Comparison of ENCODE assay signal across 23 cellular contexts in genomic region chr14:60272177-60272576, GRCh38. TPM values are rescaled to one million over a fixed set of nuclear protein-coding genes. Genes with fewer than 3 reads are reported as not detected.
DNase-seq lines count a peak whose midpoint lies in the region; ATAC-seq, FAIRE-seq and TF ChIP-seq lines count a peak whose summit lies in the region.
"Had no signal": no experiment of that assay in that cellular context is flagged by ENCODE, and none has a peak within 500 bp of the region (broad histone marks: within the 10 kb centered on the region; RNA-seq: fewer than 3 reads in every experiment).

No MANE protein-coding gene starts in this region.

- no peaks in the 10 kb centered on the region for H3K9me3 Mint-ChIP-seq in activated CD4-positive, alpha-beta T cell treated with anti-CD3 and anti-CD28 coated beads for 36 hours (ENCODE audit: low read depth)
- H3K9me3 Mint-ChIP-seq in endodermal cell: no peaks in the 10 kb centered on the region
- H3K9me3 Mint-ChIP-seq: CD8-positive, alpha-beta memory T cell; GM23338 had no signal

- CTCF ChIA-PET in activated CD4-positive, alpha-beta T cell treated with anti-CD3 and anti-CD28 coated beads for 36 hours (lab: Charles Lee): interaction anchor here (0.8 to 0.9 kb wide), 2 partner anchors 14 to 19 kb away, joined by 3 read pairs; no protein-coding TSS in a partner anchor

- peaks cover 9% of the 10 kb centered on the region for H3K4me1 ChIP-seq in endodermal cell (ENCODE audit: control insufficient read depth, insufficient read depth, low read length)

- no peak overlapping the region for H3K9ac ChIP-seq in endodermal cell (ENCODE audit: extremely low read depth, low read length, poor library complexity, severe bottlenecking)
- H3K9ac ChIP-seq: BLaER1 had no signal

- no peak overlapping the region for H3K4me3 ChIP-seq in endodermal cell (ENCODE audit: low read length)
- H3K4me3 ChIP-seq: BLaER1, GM23338, SJSA1 had no signal

- peak; percentile 26 for TF ChIP-seq CTCF in endodermal cell (conservative IDR thresholded peaks at IDR 0.05)

- intact Hi-C loops in activated CD4-positive, alpha-beta T cell treated with anti-CD3 and anti-CD28 coated beads for 36 hours (cut with DNase I, micrococcal nuclease): no loop called here

- H3K27me3 Mint-ChIP-seq in activated CD4-positive, alpha-beta T cell treated with anti-CD3 and anti-CD28 coated beads for 36 hours: no peaks in the 10 kb centered on the region
- H3K27me3 Mint-ChIP-seq in endodermal cell (ENCODE audit: insufficient read depth): no peaks in the 10 kb centered on the region

- no peak overlapping the region for H3K4me3 Mint-ChIP-seq in activated CD4-positive, alpha-beta T cell treated with anti-CD3 and anti-CD28 coated beads for 36 hours
- H3K4me3 Mint-ChIP-seq in endodermal cell: no peak overlapping the region
- H3K4me3 Mint-ChIP-seq: GM23338 had no signal

- no peak overlapping the region for H3K27ac ChIP-seq in endodermal cell (ENCODE audit: low read depth, low read length)
- H3K27ac ChIP-seq: BLaER1, SJSA1 had no signal

- WGBS in endodermal cell (ENCODE audit: insufficient coverage in 1 of 2, insufficient read length in 1 of 2), 2 experiments: 86 to 93% methylated on average over 1 to 2 of the region's 2 CpGs

- peaks cover 14% of the 10 kb centered on the region for H3K36me3 Mint-ChIP-seq in activated CD4-positive, alpha-beta T cell treated with anti-CD3 and anti-CD28 coated beads for 36 hours (ENCODE audit: low read depth)
- H3K36me3 Mint-ChIP-seq in endodermal cell (ENCODE audit: low read depth): peaks cover 4% of the 10 kb centered on the region

- no peaks in the 10 kb centered on the region for H3K9me3 ChIP-seq in endodermal cell (ENCODE audit: control insufficient read depth, low read length)
- H3K9me3 ChIP-seq: SJSA1 had no signal

- H3K36me3 ChIP-seq in endodermal cell (ENCODE audit: control insufficient read depth, insufficient read depth, low read length): no peaks in the 10 kb centered on the region
- H3K36me3 ChIP-seq: SJSA1 had no signal

- ATAC-seq in activated CD4-positive, alpha-beta T cell treated with anti-CD3 and anti-CD28 coated beads for 36 hours: peak; percentile 12
- ATAC-seq: GM23338 had no signal

- peak; percentile 79 for FAIRE-seq in urothelium cell line (lab: Jason Lieb, UNC)
- FAIRE-seq: GM12891, GM18507 had no signal

- POLR2A ChIA-PET in activated CD4-positive, alpha-beta T cell treated with anti-CD3 and anti-CD28 coated beads for 36 hours (lab: Charles Lee): no interaction called here

- DNase-seq in activated CD4-positive, alpha-beta T cell treated with anti-CD3 and anti-CD28 coated beads for 36 hours: no peak
- no peak for DNase-seq in activated CD4-positive, alpha-beta T cell treated with anti-CD3 and anti-CD28 coated beads, Interleukin-2, amount 50 U/mL, for 4 hours
- DNase-seq in RKO (ENCODE audit: low spot score) (peak; percentile 5), endodermal cell (no peak), urothelium cell line (ENCODE audit: low spot score) (peak; percentile 7), SK-N-DZ (ENCODE audit: low spot score) (no peak), medulla oblongata (ENCODE audit: extremely low spot score) (no peak)
- DNase-seq in activated T-cell treated with anti-CD3 and anti-CD28 coated beads, Interleukin-2, amount 50 U/mL, for 48 hours: no peak
- DNase-seq: 8988T; CD8-positive, alpha-beta memory T cell; DMS79 treated with DMSO at 0.1 percent for 48 hours; GDM1; Kasumi-1; NCI-H1105; NCI-H1694 treated with DMSO at 0.1 percent for 48 hours; NCI-H446; NCI-H69; NK-92 treated with Interleukin-12 subunit alpha and Interleukin-12 subunit beta, amount 100 ng/mL, for 24 hours had no signal

- H3K27ac Mint-ChIP-seq in activated CD4-positive, alpha-beta T cell treated with anti-CD3 and anti-CD28 coated beads for 36 hours: no peak overlapping the region
- no peak overlapping the region for H3K27ac Mint-ChIP-seq in endodermal cell
- H3K27ac Mint-ChIP-seq: GM23338 had no signal

- peaks cover 8% of the 10 kb centered on the region for H3K27me3 ChIP-seq in endodermal cell (ENCODE audit: control insufficient read depth, insufficient read depth, low read length, poor library complexity, severe bottlenecking)
- H3K27me3 ChIP-seq: BLaER1, SJSA1 had no signal

- H3K4me1 Mint-ChIP-seq in activated CD4-positive, alpha-beta T cell treated with anti-CD3 and anti-CD28 coated beads for 36 hours: peaks cover 53% of the 10 kb centered on the region
- H3K4me1 Mint-ChIP-seq in endodermal cell: peaks cover 21% of the 10 kb centered on the region

RNA-seq across cellular contexts. Expression of gene PPM1A, which starts 23.2 kb away (rescaled TPM):
- 10 to 100 TPM; 30.4 to 41.5 TPM for total RNA-seq in activated CD4-positive, alpha-beta T cell treated with anti-CD3 and anti-CD28 coated beads for 36 hours
- total RNA-seq in endodermal cell: 10 to 100 TPM; 38.9 to 42.9 TPM
- polyA plus RNA-seq in endodermal cell (2013, experiment 1 of 2): 27.4 TPM
- 26.6 TPM for polyA plus RNA-seq in endodermal cell (2013, experiment 2 of 2)
- 13.4 and 13.7 TPM in 2 replicates for polyA plus RNA-seq in SK-N-DZ (2014; cell fraction: cytosol; rRNA removed)
- polyA plus RNA-seq in SK-N-DZ (2014; cell fraction: nucleus; rRNA removed): 17.2 and 20.9 TPM in 2 replicates

Comparison
In these comparisons a context has a peak if more than half of its experiments do, and no peak if none do; other contexts are left out.
1. DNase-seq: peak in RKO (single experiment) and urothelium cell line (single experiment); none in activated CD4-positive, alpha-beta T cell treated with anti-CD3 and anti-CD28 coated beads for 36 hours (single experiment), activated CD4-positive, alpha-beta T cell treated with anti-CD3 and anti-CD28 coated beads, Interleukin-2, amount 50 U/mL, for 4 hours (0 of 2), endodermal cell (single experiment), activated T-cell treated with anti-CD3 and anti-CD28 coated beads, Interleukin-2, amount 50 U/mL, for 48 hours (0 of 2), SK-N-DZ (single experiment) and medulla oblongata (single experiment).